In the genomic region with DNA sequence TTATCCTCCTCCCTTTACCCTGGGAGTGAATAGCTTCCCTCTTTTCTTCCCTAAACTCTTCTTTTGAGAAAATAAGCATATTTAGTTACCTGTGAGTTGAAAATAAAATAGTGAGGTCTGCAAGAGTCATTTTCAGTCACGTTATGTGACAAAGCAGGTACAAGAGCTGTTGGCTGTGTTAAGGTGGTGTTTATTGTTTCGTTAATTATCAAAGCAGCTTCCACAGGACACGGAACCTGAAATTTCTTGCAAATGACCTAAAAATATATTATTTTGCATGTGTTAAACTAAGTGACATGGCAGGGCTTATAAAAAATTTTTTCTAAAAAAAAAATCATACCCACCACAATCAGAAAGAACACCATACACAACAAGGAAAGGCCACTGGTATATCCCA, we compare ENCODE assay signal across 18 cellular contexts. TPM values are rescaled to one million over a fixed set of nuclear protein-coding genes. Genes with fewer than 3 reads are reported as not detected.
DNase-seq lines count a peak whose midpoint lies in the region; ATAC-seq and TF ChIP-seq lines count a peak whose summit lies in the region.
"Had no signal": no experiment of that assay in that cellular context is flagged by ENCODE, and none has a peak within 500 bp of the region (broad histone marks: within the 10 kb centered on the region; RNA-seq: fewer than 3 reads in every experiment).

No MANE protein-coding gene starts in this region.

- intact Hi-C loops in body of pancreas (cut with DNase I) (no loop called here), lower lobe of right lung (cut with DNase I) (no loop called here)

- H3K27me3 ChIP-seq in body of pancreas, result no peaks in the 10 kb centered on the region
- H3K27me3 ChIP-seq in lower lobe of right lung (ENCODE audit: low read depth), result no peaks in the 10 kb centered on the region
- H3K27me3 ChIP-seq in MG63, result 0 out of 2 replicates have a peak, but pooled peaks cover 1% of the 10 kb centered on the region
- H3K27me3 ChIP-seq: BE2C had no signal

- no peaks in the 10 kb centered on the region for H3K27me3 Mint-ChIP-seq in stimulated activated naive CD8-positive, alpha-beta T cell treated with anti-CD3 and anti-CD28 coated beads, Interleukin-15, Interleukin-2, amounts not matched to agents 100 ng/mL and 50 ng/mL, for 24 hours
- H3K27me3 Mint-ChIP-seq: activated naive CD8-positive, alpha-beta T cell treated with anti-CD3 and anti-CD28 coated beads, Interleukin-2, amount 10 ng/mL, durations not matched to agents 7 days and 5 days had no signal

- peaks cover 90% of the 10 kb centered on the region for H3K4me1 Mint-ChIP-seq in stimulated activated naive CD8-positive, alpha-beta T cell treated with anti-CD3 and anti-CD28 coated beads, Interleukin-15, Interleukin-2, amounts not matched to agents 100 ng/mL and 50 ng/mL, for 24 hours (ENCODE audit: low read depth)

- no peak for DNase-seq in stimulated activated naive CD8-positive, alpha-beta T cell treated with anti-CD3 and anti-CD28 coated beads, Interleukin-15, Interleukin-2, amounts not matched to agents 100 U/mL and 50 U/mL, for 24 hours
- DNase-seq in body of pancreas (no peak), lower lobe of right lung (no peak), MG63 (no peak), GM19238 (ENCODE audit: insufficient read length, low spot score) (no peak)
- DNase-seq: activated CD8-positive, alpha-beta memory T cell treated with anti-CD3 and anti-CD28 coated beads, Interleukin-2, amount 50 U/mL, for 48 hours; activated naive CD8-positive, alpha-beta T cell treated with anti-CD3 and anti-CD28 coated beads, Interleukin-2, amount 10 ng/mL, durations not matched to agents 7 days and 5 days; BE2C; DMS153; NCI-H774; stimulated activated CD4-positive, alpha-beta T cell treated with anti-CD3 and anti-CD28 coated beads, Interleukin-4, amount 100 ng/mL, for 1 hour had no signal

- peaks cover 95% of the 10 kb centered on the region for H3K36me3 Mint-ChIP-seq in stimulated activated naive CD8-positive, alpha-beta T cell treated with anti-CD3 and anti-CD28 coated beads, Interleukin-15, Interleukin-2, amounts not matched to agents 100 ng/mL and 50 ng/mL, for 24 hours (ENCODE audit: low read depth)

- H3K4me1 ChIP-seq in body of pancreas (peaks cover 96% of the 10 kb centered on the region), lower lobe of right lung (peaks cover 67% of the 10 kb centered on the region), urinary bladder (ENCODE audit: insufficient read depth) (peaks cover 1% of the 10 kb centered on the region)

- TF ChIP-seq POLR2A in body of pancreas (IDR thresholded peaks at IDR 0.05), result no peak

- no peak overlapping the region for H3K27ac Mint-ChIP-seq in stimulated activated naive CD8-positive, alpha-beta T cell treated with anti-CD3 and anti-CD28 coated beads, Interleukin-15, Interleukin-2, amounts not matched to agents 100 ng/mL and 50 ng/mL, for 24 hours
- H3K27ac Mint-ChIP-seq: activated naive CD8-positive, alpha-beta T cell treated with anti-CD3 and anti-CD28 coated beads, Interleukin-2, amount 10 ng/mL, durations not matched to agents 7 days and 5 days; T-helper 1 cell treated with Interleukin-12 subunit alpha and Interleukin-12 subunit beta and Interleukin-4 antibody, amounts not matched to agents 30 μg/mL and 1 μg/mL, for 36 hours had no signal

- 65 to 66% methylated on average over 3 of the region's 3 CpGs for WGBS in body of pancreas, 2 donors
- 82% methylated on average over 3 of the region's 3 CpGs for WGBS in urinary bladder

- H3K27ac ChIP-seq in body of pancreas (peak overlapping the region in 3 of 4 donors; percentile 51 to 100 (median 96)), lower lobe of right lung (no peak overlapping the region), urinary bladder (ENCODE audit: low read depth) (no peak overlapping the region)

- no peak for TF ChIP-seq CTCF in body of pancreas (IDR thresholded peaks at IDR 0.05)
- no peak for TF ChIP-seq CTCF in lower lobe of right lung (IDR thresholded peaks at IDR 0.05)

- H3K4me3 ChIP-seq in body of pancreas, result no peak overlapping the region
- H3K4me3 ChIP-seq in lower lobe of right lung, result peak overlapping the region; percentile 90
- peak overlapping the region; percentile 14 for H3K4me3 ChIP-seq in urinary bladder (ENCODE audit: low read depth, low read length)
- no peak overlapping the region for H3K4me3 ChIP-seq in MG63

- no peaks in the 10 kb centered on the region for H3K9me3 Mint-ChIP-seq in stimulated activated naive CD8-positive, alpha-beta T cell treated with anti-CD3 and anti-CD28 coated beads, Interleukin-15, Interleukin-2, amounts not matched to agents 100 ng/mL and 50 ng/mL, for 24 hours
- H3K9me3 Mint-ChIP-seq: activated naive CD8-positive, alpha-beta T cell treated with anti-CD3 and anti-CD28 coated beads, Interleukin-2, amount 10 ng/mL, durations not matched to agents 7 days and 5 days; T-helper 1 cell treated with Interleukin-12 subunit alpha and Interleukin-12 subunit beta and Interleukin-4 antibody, amounts not matched to agents 30 μg/mL and 1 μg/mL, for 36 hours had no signal

- ATAC-seq in stimulated activated naive CD8-positive, alpha-beta T cell treated with anti-CD3 and anti-CD28 coated beads, Interleukin-15, Interleukin-2, amounts not matched to agents 100 U/mL and 50 U/mL, for 24 hours, result no peak
- no peak for ATAC-seq in body of pancreas
- no peak for ATAC-seq in lower lobe of right lung
- ATAC-seq in GM21786 (IDR thresholded peaks at IDR 0.05; ENCODE audit: unreplicated experiment), result no peak
- ATAC-seq: activated CD4-positive, CD25-positive, alpha-beta regulatory T cell treated with anti-CD3 and anti-CD28 coated beads, Interleukin-2, amount 50 U/mL, for 24 hours; left lobe of liver; sciatic nerve had no signal

- peak overlapping the region; percentile 15 for H3K4me3 Mint-ChIP-seq in stimulated activated naive CD8-positive, alpha-beta T cell treated with anti-CD3 and anti-CD28 coated beads, Interleukin-15, Interleukin-2, amounts not matched to agents 100 ng/mL and 50 ng/mL, for 24 hours
- H3K4me3 Mint-ChIP-seq: T-helper 1 cell treated with Interleukin-12 subunit alpha and Interleukin-12 subunit beta and Interleukin-4 antibody, amounts not matched to agents 30 μg/mL and 1 μg/mL, for 36 hours had no signal

- H3K36me3 ChIP-seq in body of pancreas (replicated peaks in 1 of 2; ENCODE audit: insufficient read depth in 1 of 2, low read depth in 2 of 2) (peaks cover 20 to 49% of the 10 kb centered on the region in 2 donors), lower lobe of right lung (peaks cover 100% of the 10 kb centered on the region), urinary bladder (ENCODE audit: insufficient read depth) (peaks cover 15% of the 10 kb centered on the region), MG63 (peaks cover 100% of the 10 kb centered on the region)

- H3K9me3 ChIP-seq in body of pancreas, result no peaks in the 10 kb centered on the region
- no peaks in the 10 kb centered on the region for H3K9me3 ChIP-seq in lower lobe of right lung
- H3K9me3 ChIP-seq in MG63, result no peaks in the 10 kb centered on the region
- H3K9me3 ChIP-seq: BE2C had no signal

RNA-seq across cellular contexts. Expression of a gene that starts 8.3 kb away (rescaled TPM):
- total RNA-seq in body of pancreas, result 100 to 1,000 TPM; 184 to 203 TPM
- 284 TPM for total RNA-seq in lower lobe of right lung
- total RNA-seq in urinary bladder, result 471 TPM
- polyA plus RNA-seq in urinary bladder, result 128 TPM
- 331 and 535 TPM in 2 replicates for total RNA-seq in MG63 (2014; rRNA removed; shearing (Covaris generic); ENCODE audit: low replicate concordance)

Comparison
In these comparisons a context has a peak if more than half of its experiments do, and no peak if none do; other contexts are left out.
1. H3K27ac ChIP-seq: peak in body of pancreas (3 of 4); none in lower lobe of right lung (single experiment) and urinary bladder (single experiment).
2. H3K4me3 ChIP-seq: peak in lower lobe of right lung (single experiment) and urinary bladder (single experiment); none in body of pancreas (0 of 2) and MG63 (single experiment).